8 cellular contexts compared by ENCODE assay signal in the genomic region with DNA sequence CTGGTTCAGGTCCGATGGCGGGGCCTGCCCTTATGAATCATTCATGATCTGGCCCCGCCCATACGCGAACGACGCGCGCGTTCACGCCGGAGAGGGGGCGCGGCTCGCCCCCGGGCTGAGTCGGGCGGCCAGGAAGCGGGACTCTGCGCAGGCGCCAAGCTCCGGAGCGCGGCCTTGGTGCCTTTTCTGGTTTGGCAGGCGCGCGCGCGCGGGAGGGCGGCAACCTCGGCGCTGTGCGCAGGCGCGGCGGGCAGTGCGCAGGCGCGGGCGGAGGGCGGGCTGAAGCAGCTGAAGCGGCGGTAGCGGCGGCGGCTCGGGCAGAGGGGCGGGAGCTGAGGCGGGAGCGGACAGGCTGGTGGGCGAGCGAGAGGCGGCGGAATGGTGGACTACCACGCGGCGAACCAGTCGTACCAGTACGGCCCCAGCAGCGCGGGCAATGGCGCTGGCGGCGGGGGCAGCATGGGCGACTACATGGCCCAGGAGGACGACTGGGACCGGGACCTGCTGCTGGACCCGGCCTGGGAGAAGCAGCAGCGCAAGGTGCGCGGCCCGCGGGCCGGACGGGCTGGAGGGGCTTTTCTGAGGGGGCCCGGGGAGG. TPM values are rescaled to one million over a fixed set of nuclear protein-coding genes. Genes with fewer than 3 reads are reported as not detected.
DNase-seq lines count a peak whose midpoint lies in the region; ATAC-seq and TF ChIP-seq lines count a peak whose summit lies in the region.

A gene (plus strand): TSS at position 282 of the 598 bp plus-strand sequence. CDS start 97 bp downstream, at position 379.

- H3K27me3 Mint-ChIP-seq in activated T-helper 2 cell treated with anti-CD3 and anti-CD28 coated beads, Interferon-gamma antibody, Interleukin-2, Interleukin-4, amounts not matched to agents 10 μg/mL and 5 μg/mL and 100 μg/mL, durations not matched to agents 14 hours and 24 hours and 36 hours (ENCODE audit: low read depth): no peaks in the 10 kb centered on the region
- H3K27me3 Mint-ChIP-seq in natural killer cell (ENCODE audit: low read depth in 2 of 2): no peaks in the 10 kb centered on the region

- no peak for TF ChIP-seq CTCF in LNCaP clone FGC (IDR thresholded peaks at IDR 0.05; ENCODE audit: control insufficient read depth, extremely low read depth, insufficient read depth)
- TF ChIP-seq CTCF in fibroblast of mammary gland (conservative IDR thresholded peaks at IDR 0.05; ENCODE audit: control insufficient read depth, insufficient read depth, low read depth, low read length): no peak
- TF ChIP-seq CTCF in natural killer cell (IDR thresholded peaks at IDR 0.05): no peak

- no peaks in the 10 kb centered on the region for H3K9me3 Mint-ChIP-seq in activated T-helper 2 cell treated with anti-CD3 and anti-CD28 coated beads, Interferon-gamma antibody, Interleukin-2, Interleukin-4, amounts not matched to agents 10 μg/mL and 5 μg/mL and 100 μg/mL, durations not matched to agents 14 hours and 24 hours and 36 hours
- no peaks in the 10 kb centered on the region for H3K9me3 Mint-ChIP-seq in natural killer cell

- H3K36me3 Mint-ChIP-seq in activated T-helper 2 cell treated with anti-CD3 and anti-CD28 coated beads, Interferon-gamma antibody, Interleukin-2, Interleukin-4, amounts not matched to agents 10 μg/mL and 5 μg/mL and 100 μg/mL, durations not matched to agents 14 hours and 24 hours and 36 hours (ENCODE audit: low read depth): peaks cover 36% of the 10 kb centered on the region
- no peaks in the 10 kb centered on the region for H3K36me3 Mint-ChIP-seq in natural killer cell

- H3K4me3 ChIP-seq in LNCaP clone FGC (ENCODE audit: low read depth, low read length) (peak within 1 kb of the TSS; percentile 100), fibroblast of mammary gland (ENCODE audit: control insufficient read depth, low read depth, low read length) (peak within 1 kb of the TSS; percentile 98)

- H3K4me1 Mint-ChIP-seq in activated T-helper 2 cell treated with anti-CD3 and anti-CD28 coated beads, Interferon-gamma antibody, Interleukin-2, Interleukin-4, amounts not matched to agents 10 μg/mL and 5 μg/mL and 100 μg/mL, durations not matched to agents 14 hours and 24 hours and 36 hours (ENCODE audit: low read depth): peaks cover 32% of the 10 kb centered on the region
- H3K4me1 Mint-ChIP-seq in natural killer cell: peaks cover 45 to 47% of the 10 kb centered on the region in 2 donors

- peak; percentile 96 for DNase-seq in EL
- peak; percentile 99 for DNase-seq in GOT3 (lab: John Stamatoyannopoulos, UW)
- peak; percentile 84 for DNase-seq in LNCaP clone FGC (ENCODE audit: low read depth)
- peak; percentile 95 for DNase-seq in RPMI8226
- peak; percentile 100 for DNase-seq in activated T-helper 2 cell treated with anti-CD3 and anti-CD28 coated beads, Interferon-gamma antibody, Interleukin-2, Interleukin-4, amounts not matched to agents 10 μg/mL and 5 μg/mL and 100 μg/mL, durations not matched to agents 14 hours and 24 hours and 36 hours (ENCODE audit: low spot score)
- peak; percentile 94 for DNase-seq in fibroblast of mammary gland (ENCODE audit: low read depth)
- DNase-seq in natural killer cell: peak; percentile 100
- DNase-seq in stimulated activated naive CD4-positive, alpha-beta T cell (lab: John Stamatoyannopoulos, UW): peak; percentile 98 to 100 (median 99)

- H3K27ac Mint-ChIP-seq in activated T-helper 2 cell treated with anti-CD3 and anti-CD28 coated beads, Interferon-gamma antibody, Interleukin-2, Interleukin-4, amounts not matched to agents 10 μg/mL and 5 μg/mL and 100 μg/mL, durations not matched to agents 14 hours and 24 hours and 36 hours: peak within 1 kb of the TSS; percentile 79
- H3K27ac Mint-ChIP-seq in natural killer cell: peak within 1 kb of the TSS; percentile 85 to 92

- peak within 1 kb of the TSS; percentile 99 for H3K4me3 Mint-ChIP-seq in activated T-helper 2 cell treated with anti-CD3 and anti-CD28 coated beads, Interferon-gamma antibody, Interleukin-2, Interleukin-4, amounts not matched to agents 10 μg/mL and 5 μg/mL and 100 μg/mL, durations not matched to agents 14 hours and 24 hours and 36 hours (ENCODE audit: low read depth)
- H3K4me3 Mint-ChIP-seq in natural killer cell: peak within 1 kb of the TSS; percentile 99

- peak; percentile 90 to 98 (median 91) for ATAC-seq in natural killer cell

- intact Hi-C loops in activated T-helper 2 cell treated with anti-CD3 and anti-CD28 coated beads, Interferon-gamma antibody, Interleukin-2, Interleukin-4, amounts not matched to agents 10 μg/mL and 5 μg/mL and 100 μg/mL, durations not matched to agents 14 hours and 24 hours and 36 hours (cut with micrococcal nuclease): loop anchor here (1.0 to 2.0 kb wide), 2 partner anchors 8 to 203 kb away; no protein-coding TSS in a partner anchor
- intact Hi-C loops in natural killer cell (cut with micrococcal nuclease): loop anchor here (5.0 kb wide), 1 partner anchor 35 kb away; no protein-coding TSS in a partner anchor

RNA-seq across cellular contexts. Expression of the gene that starts here (rescaled TPM):
- 329 and 334 TPM in 2 replicates for total RNA-seq in activated T-helper 2 cell treated with anti-CD3 and anti-CD28 coated beads, Interferon-gamma antibody, Interleukin-2, Interleukin-4, amounts not matched to agents 10 μg/mL and 5 μg/mL and 100 μg/mL, durations not matched to agents 14 hours and 24 hours and 36 hours
- 100 to 1,000 TPM; 443 to 595 (median 541) TPM for total RNA-seq in natural killer cell

Comparison
In these comparisons a context has a peak if more than half of its experiments do, and no peak if none do; other contexts are left out.
1. Peak in every context shown above with its lines: DNase-seq, ATAC-seq and H3K4me3 ChIP-seq.